ENCODE assay signal across 12 cellular contexts in genomic region chr9:93464395-93464794, GRCh38. TPM values are rescaled to one million over a fixed set of nuclear protein-coding genes. Genes with fewer than 3 reads are reported as not detected.
DNase-seq lines count a peak whose midpoint lies in the region; ATAC-seq and TF ChIP-seq lines count a peak whose summit lies in the region.
"Had no signal": no experiment of that assay in that cellular context is flagged by ENCODE, and none has a peak within 500 bp of the region (broad histone marks: within the 10 kb centered on the region; RNA-seq: fewer than 3 reads in every experiment).

No MANE protein-coding gene starts in this region.

- no peak overlapping the region for H3K23ac ChIP-seq in IMR-90 (ENCODE audit: low read depth, low read length)

- no peak overlapping the region for H3K18ac ChIP-seq in IMR-90 (ENCODE audit: low read depth, low read length)

- H3F3A ChIP-seq in DOHH2 (ENCODE audit: control insufficient read depth, insufficient read depth), result peaks cover 32% of the 10 kb centered on the region

- H3K9ac ChIP-seq in IMR-90 (ENCODE audit: low read depth, low read length), result no peak overlapping the region

- CTCF ChIA-PET in IMR-90 (lab: Yijun Ruan, JAX), result interaction anchor here (0.6 to 2.1 kb wide), 2 partner anchors 102 to 383 kb away, joined by 3 to 7 read pairs; no protein-coding TSS in a partner anchor

- H3K4me3 Mint-ChIP-seq in activated T-helper 1 cell treated with anti-CD3 and anti-CD28 coated beads, Interleukin-12 subunit alpha, Interleukin-12 subunit beta, Interleukin-2, Interleukin-4 antibody, amounts not matched to agents 30 ng/mL and 10 ng/mL and 1 ng/mL, durations not matched to agents 14 hours and 24 hours and 36 hours, result peak overlapping the region; percentile 77
- H3K4me3 Mint-ChIP-seq in natural killer cell, result peak overlapping the region; percentile 37

- H3K36me3 ChIP-seq in DOHH2 (ENCODE audit: control insufficient read depth, low read length), result peaks cover 40% of the 10 kb centered on the region
- no peaks in the 10 kb centered on the region for H3K36me3 ChIP-seq in IMR-90 (ENCODE audit: control insufficient read depth, insufficient read depth, low read length)

- no CpG with 5 or more reads among the region's 3 CpGs for WGBS in IMR-90 (ENCODE audit: extremely low coverage in 2 of 2, insufficient read length in 1 of 2), 2 experiments

- no peak overlapping the region for H2BK5ac ChIP-seq in IMR-90 (ENCODE audit: low read depth, low read length, poor library complexity, severe bottlenecking)

- H3K56ac ChIP-seq in IMR-90 (ENCODE audit: extremely low read depth, insufficient read depth, low read length), result no peak overlapping the region

- H3K9me3 Mint-ChIP-seq in activated T-helper 1 cell treated with anti-CD3 and anti-CD28 coated beads, Interleukin-12 subunit alpha, Interleukin-12 subunit beta, Interleukin-2, Interleukin-4 antibody, amounts not matched to agents 30 ng/mL and 10 ng/mL and 1 ng/mL, durations not matched to agents 14 hours and 24 hours and 36 hours, result no peaks in the 10 kb centered on the region
- no peaks in the 10 kb centered on the region for H3K9me3 Mint-ChIP-seq in natural killer cell

- H2BK15ac ChIP-seq in IMR-90 (ENCODE audit: low read depth, low read length), result no peak overlapping the region

- peaks cover 23% of the 10 kb centered on the region for H3K36me3 Mint-ChIP-seq in activated T-helper 1 cell treated with anti-CD3 and anti-CD28 coated beads, Interleukin-12 subunit alpha, Interleukin-12 subunit beta, Interleukin-2, Interleukin-4 antibody, amounts not matched to agents 30 ng/mL and 10 ng/mL and 1 ng/mL, durations not matched to agents 14 hours and 24 hours and 36 hours (ENCODE audit: low read depth)
- H3K36me3 Mint-ChIP-seq in natural killer cell, result no peaks in the 10 kb centered on the region

- in situ Hi-C loops in IMR-90 (cut with MboI; ENCODE audit: low sequenced_read_pairs), result loop anchor here (25.0 kb wide), 1 partner anchor 698 kb away; no protein-coding TSS in a partner anchor

- dilution Hi-C loops in IMR-90 (cut with HindIII; ENCODE audit: low sequenced_read_pairs, unreplicated experiment), result loop anchor here (10.0 kb wide), 1 partner anchor 100 kb away; no protein-coding TSS in a partner anchor

- peaks cover 100% of the 10 kb centered on the region for H3K79me2 ChIP-seq in DOHH2 (ENCODE audit: control insufficient read depth, low read length)

- TF ChIP-seq CTCF in DOHH2 (IDR thresholded peaks at IDR 0.05; ENCODE audit: low read depth, low read length, poor library complexity, severe bottlenecking) (no peak), IMR-90 (conservative IDR thresholded peaks at IDR 0.05; ENCODE audit: low read depth, low read length) (no peak), natural killer cell (IDR thresholded peaks at IDR 0.05) (no peak)

- H3K27me3 ChIP-seq in DOHH2 (ENCODE audit: control insufficient read depth, low read length) (no peaks in the 10 kb centered on the region), IMR-90 (ENCODE audit: control insufficient read depth, insufficient read depth, low read length) (no peaks in the 10 kb centered on the region)

- H3K27ac ChIP-seq in DOHH2 (ENCODE audit: low read depth, low read length) (peak overlapping the region; percentile 70), IMR-90 (ENCODE audit: insufficient read depth, low read length) (no peak overlapping the region)

- no peak for TF ChIP-seq RAD21 in IMR-90 (IDR thresholded peaks at IDR 0.05; ENCODE audit: low read length)

- peaks cover 88% of the 10 kb centered on the region for H3K4me1 Mint-ChIP-seq in activated T-helper 1 cell treated with anti-CD3 and anti-CD28 coated beads, Interleukin-12 subunit alpha, Interleukin-12 subunit beta, Interleukin-2, Interleukin-4 antibody, amounts not matched to agents 30 ng/mL and 10 ng/mL and 1 ng/mL, durations not matched to agents 14 hours and 24 hours and 36 hours (ENCODE audit: low read depth)
- H3K4me1 Mint-ChIP-seq in natural killer cell, result peaks cover 78 to 82% of the 10 kb centered on the region in 2 donors

- no peak overlapping the region for H4K5ac ChIP-seq in IMR-90 (ENCODE audit: low read depth, low read length)

- BruUV-seq in IMR-90 (replicated peaks; lab: Mats Ljungman, UMichigan), result no TSS peak

- H2BK20ac ChIP-seq in IMR-90 (ENCODE audit: low read depth, low read length), result no peak overlapping the region

- peaks cover 85% of the 10 kb centered on the region for H3K4me1 ChIP-seq in DOHH2 (ENCODE audit: control insufficient read depth, low read length)
- H3K4me1 ChIP-seq in IMR-90 (ENCODE audit: control insufficient read depth, insufficient read depth, low read length), result peaks cover 19% of the 10 kb centered on the region

- peaks cover 19% of the 10 kb centered on the region for H3K9me1 ChIP-seq in IMR-90 (ENCODE audit: insufficient read depth, low read length)

- H2AFZ ChIP-seq in IMR-90 (replicated peaks; ENCODE audit: low read length, poor library complexity), result no peak overlapping the region

- intact Hi-C loops in IMR-90 (cut with micrococcal nuclease), result no loop called here
- intact Hi-C loops in activated T-helper 1 cell treated with anti-CD3 and anti-CD28 coated beads, Interleukin-12 subunit alpha, Interleukin-12 subunit beta, Interleukin-2, Interleukin-4 antibody, amounts not matched to agents 30 ng/mL and 10 ng/mL and 1 ng/mL, durations not matched to agents 14 hours and 24 hours and 36 hours (cut with micrococcal nuclease), result no loop called here
- intact Hi-C loops in natural killer cell (cut with micrococcal nuclease), result no loop called here

- H3K79me1 ChIP-seq in IMR-90 (ENCODE audit: low read depth in 1 of 2, low read length in 2 of 2), result peaks cover 12 to 69% of the 10 kb centered on the region in 2 experiments; a peak in 3 of 4 replicates

- POLR2A ChIA-PET in IMR-90 (lab: Charles Lee; ENCODE audit: unreplicated experiment), result no interaction called here

- no peak overlapping the region for H4K91ac ChIP-seq in IMR-90 (ENCODE audit: insufficient read depth, low read depth, low read length)

- H3K27me3 Mint-ChIP-seq in activated T-helper 1 cell treated with anti-CD3 and anti-CD28 coated beads, Interleukin-12 subunit alpha, Interleukin-12 subunit beta, Interleukin-2, Interleukin-4 antibody, amounts not matched to agents 30 ng/mL and 10 ng/mL and 1 ng/mL, durations not matched to agents 14 hours and 24 hours and 36 hours (ENCODE audit: insufficient read depth), result no peaks in the 10 kb centered on the region
- no peaks in the 10 kb centered on the region for H3K27me3 Mint-ChIP-seq in natural killer cell (ENCODE audit: low read depth in 2 of 2)

- H4K20me1 ChIP-seq in DOHH2 (ENCODE audit: control insufficient read depth, insufficient read depth, low read depth, low read length) (no peaks in the 10 kb centered on the region; the same call in 1 of the 2 replicates), IMR-90 (ENCODE audit: insufficient read depth, low read length) (peaks cover 81% of the 10 kb centered on the region)

- H3K4me3 ChIP-seq in DOHH2 (ENCODE audit: low read length), result peak overlapping the region; percentile 61
- no peak overlapping the region for H3K4me3 ChIP-seq in IMR-90 (ENCODE audit: insufficient read depth, low read depth, low read length)

- H3K14ac ChIP-seq in IMR-90 (replicated peaks; ENCODE audit: low read depth, low read length), result 0 out of 2 replicates have a peak overlapping the region, but pooled peaks have one; percentile 23

- no peak for ATAC-seq in IMR-90 (ENCODE audit: low read depth)
- ATAC-seq in natural killer cell, result no peak
- no peak for ATAC-seq in HG03521 (IDR thresholded peaks at IDR 0.05; ENCODE audit: unreplicated experiment)
- ATAC-seq: PC-3 had no signal

- 0 out of 4 replicates have a peak overlapping the region, but pooled peaks of 1 of the 2 experiments have one; percentile 14 for H4K8ac ChIP-seq in IMR-90 (ENCODE audit: low read depth in 2 of 2, low read length in 2 of 2)

- no peak overlapping the region for H3K4ac ChIP-seq in IMR-90 (ENCODE audit: low read depth, low read length)

- TF ChIP-seq POLR2A in IMR-90 (IDR thresholded peaks at IDR 0.05; ENCODE audit: low read depth, low read length), result no peak

- H2BK120ac ChIP-seq in IMR-90 (ENCODE audit: low read depth, low read length), result no peak overlapping the region

- no peak overlapping the region for H2AK9ac ChIP-seq in IMR-90 (replicated peaks; ENCODE audit: low read depth, low read length, poor library complexity)

- DNase-seq in IMR-90, result no peak
- DNase-seq in activated T-helper 1 cell treated with anti-CD3 and anti-CD28 coated beads, Interleukin-12 subunit alpha, Interleukin-12 subunit beta, Interleukin-2, Interleukin-4 antibody, amounts not matched to agents 30 ng/mL and 10 ng/mL and 1 ng/mL, durations not matched to agents 14 hours and 24 hours and 36 hours (ENCODE audit: low spot score), result no peak
- DNase-seq in natural killer cell, result no peak
- DNase-seq in Kasumi-1 (lab: John Stamatoyannopoulos, UW), result no peak
- DNase-seq in NCI-H2196 (lab: John Stamatoyannopoulos, UW; ENCODE audit: unreplicated experiment), result no peak
- DNase-seq in NCI-H2081 treated with DMSO at 0.1 percent for 48 hours (lab: John Stamatoyannopoulos, UW), result no peak
- DNase-seq: activated CD4-positive, alpha-beta T cell treated with anti-CD3 and anti-CD28 coated beads for 1 hour; caudate nucleus; head of caudate nucleus; PC-3 had no signal

- peak overlapping the region; percentile 73 for H3K4me2 ChIP-seq in DOHH2 (ENCODE audit: low read length)
- peak overlapping the region; percentile 57; the same call in 1 of the 2 replicates for H3K4me2 ChIP-seq in IMR-90 (ENCODE audit: low read depth, low read length)

- H3K9me2 ChIP-seq in DOHH2 (replicated peaks; ENCODE audit: control insufficient read depth, low read length), result no peaks in the 10 kb centered on the region

- H2AK5ac ChIP-seq in IMR-90 (ENCODE audit: low read depth, low read length), result no peak overlapping the region

- H3K27ac Mint-ChIP-seq in activated T-helper 1 cell treated with anti-CD3 and anti-CD28 coated beads, Interleukin-12 subunit alpha, Interleukin-12 subunit beta, Interleukin-2, Interleukin-4 antibody, amounts not matched to agents 30 ng/mL and 10 ng/mL and 1 ng/mL, durations not matched to agents 14 hours and 24 hours and 36 hours, result peak overlapping the region; percentile 93
- H3K27ac Mint-ChIP-seq in natural killer cell, result peak overlapping the region; percentile 86 to 87

- H3K9me3 ChIP-seq in DOHH2 (ENCODE audit: control insufficient read depth, insufficient read depth, low read length) (no peaks in the 10 kb centered on the region), IMR-90 (ENCODE audit: control insufficient read depth, insufficient read depth, low read length) (no peaks in the 10 kb centered on the region)

RNA-seq across cellular contexts. Expression of gene FAM120AOS, which starts 11.0 kb away (rescaled TPM):
- 22.2 and 24.7 TPM in 2 replicates for total RNA-seq in IMR-90 (2012; rRNA removed)
- 21.7 and 22.7 TPM in 2 replicates for polyA plus RNA-seq in IMR-90 (2012; rRNA removed)
- polyA plus RNA-seq in IMR-90 (2012; cell fraction: cytosol; rRNA removed), result 14.2 TPM in 2 replicates
- 7.4 and 19.0 TPM in 2 replicates for polyA plus RNA-seq in IMR-90 (2012; cell fraction: nucleus; rRNA removed; ENCODE audit: low replicate concordance)
- 31.2 and 38.8 TPM in 2 replicates for total RNA-seq in activated T-helper 1 cell treated with anti-CD3 and anti-CD28 coated beads, Interleukin-12 subunit alpha, Interleukin-12 subunit beta, Interleukin-2, Interleukin-4 antibody, amounts not matched to agents 30 ng/mL and 10 ng/mL and 1 ng/mL, durations not matched to agents 14 hours and 24 hours and 36 hours
- 10 to 100 TPM; 36.7 to 49.7 (median 45.3) TPM for total RNA-seq in natural killer cell

RNA-seq across cellular contexts. Expression of gene FAM120A, which starts 12.9 kb away (rescaled TPM):
- total RNA-seq in IMR-90 (2012; rRNA removed), result 65.8 and 75.1 TPM in 2 replicates
- polyA plus RNA-seq in IMR-90 (2012; rRNA removed), result 61.6 and 64.3 TPM in 2 replicates
- polyA plus RNA-seq in IMR-90 (2012; cell fraction: cytosol; rRNA removed), result 47.8 and 63.9 TPM in 2 replicates
- 54.1 and 63.8 TPM in 2 replicates for polyA plus RNA-seq in IMR-90 (2012; cell fraction: nucleus; rRNA removed; ENCODE audit: low replicate concordance)
- 145 and 147 TPM in 2 replicates for total RNA-seq in activated T-helper 1 cell treated with anti-CD3 and anti-CD28 coated beads, Interleukin-12 subunit alpha, Interleukin-12 subunit beta, Interleukin-2, Interleukin-4 antibody, amounts not matched to agents 30 ng/mL and 10 ng/mL and 1 ng/mL, durations not matched to agents 14 hours and 24 hours and 36 hours
- total RNA-seq in natural killer cell, result 10 to 100 TPM; 87.7 to 96.1 (median 91.5) TPM
